1 cellular context compared by ENCODE assay signal in genomic region chr9:114348261-114348905, GRCh38.
TF ChIP-seq lines count a peak whose summit lies in the region.

No MANE protein-coding gene starts in this region.

TF ChIP-seq in A549, 52 proteins besides CTCF, POLR2A, EP300 and RAD21 (continued from another document):
- no peak for TF ChIP-seq PBX3 (IDR thresholded peaks at IDR 0.05)
